1 cellular context compared by ENCODE assay signal in genomic region chr11:74170694-74171629, GRCh38.
TF ChIP-seq lines count a peak whose summit lies in the region.

Gene C2CD3, minus strand, starts transcription at chr11:74171002. Its CDS starts 210 bp downstream, at chr11:74170792.
Gene PPME1, plus strand, starts transcription at chr11:74171289. Its CDS starts 133 bp downstream, at chr11:74171422.

TF ChIP-seq in K562, 482 proteins besides CTCF, POLR2A, EP300 and RAD21 (continued from another document and continues in another):
- TF ChIP-seq CHD7 (IDR thresholded peaks at IDR 0.05; ENCODE audit: low read depth, low read length) (no peak), AFF4 (CRISPR knock-in tag; IDR thresholded peaks at IDR 0.05) (peak; percentile 76; the same call in 1 of the 2 replicates), KLF6 (CRISPR knock-in tag; IDR thresholded peaks at IDR 0.05; ENCODE audit: borderline replicate concordance) (peak; percentile 73; the same call in 1 of the 2 replicates), ZKSCAN1 (IDR thresholded peaks at IDR 0.05; ENCODE audit: low read depth, low read length) (0 out of 2 replicates have a peak, but pooled peaks have one; percentile 28), NFE2 (IDR thresholded peaks at IDR 0.05; ENCODE audit: low read depth) (no peak), L3MBTL2 (IDR thresholded peaks at IDR 0.05) (peak; percentile 94), PTTG1 (tag; IDR thresholded peaks at IDR 0.05; ENCODE audit: low read depth) (no peak), VEZF1 (CRISPR knock-in tag; IDR thresholded peaks at IDR 0.05) (peak; percentile 64), SIN3B (IDR thresholded peaks at IDR 0.05; ENCODE audit: low read depth) (no peak), ZBTB34 (CRISPR knock-in tag; IDR thresholded peaks at IDR 0.05) (no peak), AFF1 (IDR thresholded peaks at IDR 0.05; ENCODE audit: low read depth in 1 of 2, partially characterized antibody in 2 of 2) (peak in 1 of 2 experiments; percentile 92), ZC3H8 (IDR thresholded peaks at IDR 0.05) (no peak), MIER1 (IDR thresholded peaks at IDR 0.05; ENCODE audit: low read depth) (peak; percentile 68; the same call in 1 of the 2 replicates), MYBL2 (IDR thresholded peaks at IDR 0.05; ENCODE audit: low read depth) (no peak), MYBL2 (CRISPR knock-in tag; IDR thresholded peaks at IDR 0.05; ENCODE audit: borderline replicate concordance) (no peak), CHAMP1 (IDR thresholded peaks at IDR 0.05) (no peak), PHF20 (IDR thresholded peaks at IDR 0.05; ENCODE audit: partially characterized antibody) (no peak), PKNOX1 (IDR thresholded peaks at IDR 0.05) (peak; percentile 52), NFIC (IDR thresholded peaks at IDR 0.05) (peak; percentile 85), NR2C1 (IDR thresholded peaks at IDR 0.05) (peak; percentile 79), NR2C1 (tag; IDR thresholded peaks at IDR 0.05) (peak; percentile 87), MITF (IDR thresholded peaks at IDR 0.05) (no peak), CCNT2 (IDR thresholded peaks at IDR 0.05; ENCODE audit: borderline replicate concordance, extremely low read depth, insufficient read length, low read depth, low read length) (peak; percentile 24)
